1 cellular context compared by ENCODE assay signal in the genomic region with DNA sequence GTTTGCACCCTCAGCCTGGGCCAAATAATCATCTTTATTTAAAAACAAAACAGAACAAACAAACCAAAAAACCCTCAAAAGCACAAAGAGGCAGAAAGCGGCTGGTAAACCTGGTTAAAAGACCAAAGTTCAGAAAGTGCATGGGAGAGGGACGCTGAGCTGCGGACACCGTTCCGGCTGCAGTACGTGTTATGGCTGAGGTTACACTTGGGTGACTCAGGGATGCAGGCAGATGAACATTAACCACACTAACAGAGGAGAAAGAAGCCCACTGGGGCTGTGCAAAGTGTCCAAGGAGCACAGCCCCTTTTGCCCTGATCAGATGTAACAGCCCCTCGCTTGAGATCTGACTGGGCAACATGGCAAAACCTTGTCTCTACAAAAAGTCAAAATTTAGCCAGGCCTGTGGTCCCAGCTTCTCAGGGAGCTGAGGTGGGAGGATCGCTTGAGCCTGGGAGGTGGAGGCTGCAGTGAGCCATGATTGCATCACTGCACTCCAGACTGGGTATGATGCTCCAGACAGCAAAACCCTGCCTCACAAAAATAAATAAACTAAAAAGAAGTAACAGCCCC.
A peak's percentile ranks its signal among the peaks of the same experiment; 100 is the strongest.
TF ChIP-seq lines count a peak whose summit lies in the region.

No MANE protein-coding gene starts in this region.

TF ChIP-seq in HepG2, 621 proteins besides CTCF, POLR2A, EP300 and RAD21 (continued from another document and continues in another):
- TF ChIP-seq PBX3 (CRISPR knock-in tag; IDR thresholded peaks at IDR 0.05; ENCODE audit: borderline replicate concordance) (no peak), ZKSCAN1 (IDR thresholded peaks at IDR 0.05; ENCODE audit: low read length) (no peak), ZNF660 (CRISPR knock-in tag; IDR thresholded peaks at IDR 0.05; ENCODE audit: borderline replicate concordance, low read depth) (no peak), ZNF768 (CRISPR knock-in tag; IDR thresholded peaks at IDR 0.05) (no peak), POGK (CRISPR knock-in tag; conservative IDR thresholded peaks at IDR 0.05) (no peak; the same call in 1 of the 2 replicates), SRSF4 (IDR thresholded peaks at IDR 0.05; ENCODE audit: low read depth, low read length, poor library complexity, severe bottlenecking) (no peak), ZNF367 (CRISPR knock-in tag; IDR thresholded peaks at IDR 0.05; ENCODE audit: borderline replicate concordance) (no peak), UBTF (CRISPR knock-in tag; IDR thresholded peaks at IDR 0.05) (peak; percentile 49; the same call in 1 of the 2 replicates), SETDB1 (CRISPR knock-in tag; IDR thresholded peaks at IDR 0.05; ENCODE audit: borderline replicate concordance) (no peak), MLLT10 (CRISPR knock-in tag; IDR thresholded peaks at IDR 0.05) (no peak), ZNF263 (CRISPR knock-in tag; IDR thresholded peaks at IDR 0.05) (peak; percentile 35), ZNF747 (CRISPR knock-in tag; IDR thresholded peaks at IDR 0.05; ENCODE audit: borderline replicate concordance) (peak; percentile 53; the same call in 1 of the 2 replicates), ZNF777 (CRISPR knock-in tag; IDR thresholded peaks at IDR 0.05) (no peak), ZNF138 (CRISPR knock-in tag; IDR thresholded peaks at IDR 0.05; ENCODE audit: low read depth) (no peak), SOX6 (IDR thresholded peaks at IDR 0.05) (no peak), SOX6 (CRISPR knock-in tag; IDR thresholded peaks at IDR 0.05) (peak; percentile 89), MNT (IDR thresholded peaks at IDR 0.05) (no peak), EZH2 (conservative IDR thresholded peaks at IDR 0.05; ENCODE audit: low read depth, low read length) (no peak), REXO4 (CRISPR knock-in tag; IDR thresholded peaks at IDR 0.05; ENCODE audit: borderline replicate concordance) (no peak), ATF6 (CRISPR knock-in tag; conservative IDR thresholded peaks at IDR 0.05) (no peak), CENPBD1 (CRISPR knock-in tag; IDR thresholded peaks at IDR 0.05; ENCODE audit: borderline replicate concordance, low read depth) (no peak), ZNF543 (CRISPR knock-in tag; IDR thresholded peaks at IDR 0.05) (no peak), CEBPG (CRISPR knock-in tag; IDR thresholded peaks at IDR 0.05) (peak; percentile 91), ZNF225 (CRISPR knock-in tag; IDR thresholded peaks at IDR 0.05) (no peak), ZNF589 (CRISPR knock-in tag; conservative IDR thresholded peaks at IDR 0.05) (no peak), GMEB1 (CRISPR knock-in tag; IDR thresholded peaks at IDR 0.05; ENCODE audit: borderline replicate concordance) (no peak), ZNF703 (CRISPR knock-in tag; IDR thresholded peaks at IDR 0.05; ENCODE audit: borderline replicate concordance) (no peak), CHD2 (IDR thresholded peaks at IDR 0.05; ENCODE audit: low read depth, low read length) (no peak), GLI4 (CRISPR knock-in tag; IDR thresholded peaks at IDR 0.05; ENCODE audit: borderline replicate concordance) (no peak), HOXA9 (CRISPR knock-in tag; IDR thresholded peaks at IDR 0.05; ENCODE audit: borderline replicate concordance) (no peak), PRDM15 (CRISPR knock-in tag; IDR thresholded peaks at IDR 0.05) (no peak), ZNF749 (CRISPR knock-in tag; IDR thresholded peaks at IDR 0.05; ENCODE audit: borderline replicate concordance) (peak; percentile 38; the same call in 1 of the 2 replicates), ZFP36L1 (CRISPR knock-in tag; IDR thresholded peaks at IDR 0.05) (peak; percentile 54; the same call in 1 of the 2 replicates), NR2F6 (IDR thresholded peaks at IDR 0.05) (peak; percentile 36; the same call in 1 of the 2 replicates), NR2F6 (CRISPR knock-in tag; IDR thresholded peaks at IDR 0.05) (peak; percentile 52; the same call in 1 of the 2 replicates)
- TF ChIP-seq, protein P1, sequence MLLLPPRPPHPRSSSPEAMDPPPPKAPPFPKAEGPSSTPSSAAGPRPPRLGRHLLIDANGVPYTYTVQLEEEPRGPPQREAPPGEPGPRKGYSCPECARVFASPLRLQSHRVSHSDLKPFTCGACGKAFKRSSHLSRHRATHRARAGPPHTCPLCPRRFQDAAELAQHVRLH (CRISPR knock-in tag; IDR thresholded peaks at IDR 0.05; ENCODE audit: borderline replicate concordance, low read depth), result peak; percentile 26; the same call in 1 of the 2 replicates
- TF ChIP-seq, protein P2, sequence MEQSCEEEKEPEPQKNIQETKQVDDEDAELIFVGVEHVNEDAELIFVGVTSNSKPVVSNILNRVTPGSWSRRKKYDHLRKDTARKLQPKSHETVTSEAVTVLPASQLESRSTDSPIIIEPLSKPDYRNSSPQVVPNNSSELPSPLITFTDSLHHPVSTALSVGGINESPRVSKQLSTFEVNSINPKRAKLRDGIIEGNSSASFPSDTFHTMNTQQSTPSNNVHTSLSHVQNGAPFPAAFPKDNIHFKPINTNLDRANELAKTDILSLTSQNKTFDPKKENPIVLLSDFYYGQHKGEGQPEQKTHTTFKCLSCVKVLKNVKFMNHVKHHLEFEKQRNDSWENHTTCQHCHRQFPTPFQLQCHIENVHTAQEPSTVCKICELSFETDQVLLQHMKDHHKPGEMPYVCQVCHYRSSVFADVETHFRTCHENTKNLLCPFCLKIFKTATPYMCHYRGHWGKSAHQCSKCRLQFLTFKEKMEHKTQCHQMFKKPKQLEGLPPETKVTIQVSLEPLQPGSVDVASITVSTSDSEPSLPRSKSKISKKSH (CRISPR knock-in tag; IDR thresholded peaks at IDR 0.05; ENCODE audit: borderline replicate concordance), result no peak
- TF ChIP-seq, protein P3, sequence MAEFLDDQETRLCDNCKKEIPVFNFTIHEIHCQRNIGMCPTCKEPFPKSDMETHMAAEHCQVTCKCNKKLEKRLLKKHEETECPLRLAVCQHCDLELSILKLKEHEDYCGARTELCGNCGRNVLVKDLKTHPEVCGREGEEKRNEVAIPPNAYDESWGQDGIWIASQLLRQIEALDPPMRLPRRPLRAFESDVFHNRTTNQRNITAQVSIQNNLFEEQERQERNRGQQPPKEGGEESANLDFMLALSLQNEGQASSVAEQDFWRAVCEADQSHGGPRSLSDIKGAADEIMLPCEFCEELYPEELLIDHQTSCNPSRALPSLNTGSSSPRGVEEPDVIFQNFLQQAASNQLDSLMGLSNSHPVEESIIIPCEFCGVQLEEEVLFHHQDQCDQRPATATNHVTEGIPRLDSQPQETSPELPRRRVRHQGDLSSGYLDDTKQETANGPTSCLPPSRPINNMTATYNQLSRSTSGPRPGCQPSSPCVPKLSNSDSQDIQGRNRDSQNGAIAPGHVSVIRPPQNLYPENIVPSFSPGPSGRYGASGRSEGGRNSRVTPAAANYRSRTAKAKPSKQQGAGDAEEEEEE (CRISPR knock-in tag; IDR thresholded peaks at IDR 0.05; ENCODE audit: borderline replicate concordance), result no peak
